In the genomic region with DNA sequence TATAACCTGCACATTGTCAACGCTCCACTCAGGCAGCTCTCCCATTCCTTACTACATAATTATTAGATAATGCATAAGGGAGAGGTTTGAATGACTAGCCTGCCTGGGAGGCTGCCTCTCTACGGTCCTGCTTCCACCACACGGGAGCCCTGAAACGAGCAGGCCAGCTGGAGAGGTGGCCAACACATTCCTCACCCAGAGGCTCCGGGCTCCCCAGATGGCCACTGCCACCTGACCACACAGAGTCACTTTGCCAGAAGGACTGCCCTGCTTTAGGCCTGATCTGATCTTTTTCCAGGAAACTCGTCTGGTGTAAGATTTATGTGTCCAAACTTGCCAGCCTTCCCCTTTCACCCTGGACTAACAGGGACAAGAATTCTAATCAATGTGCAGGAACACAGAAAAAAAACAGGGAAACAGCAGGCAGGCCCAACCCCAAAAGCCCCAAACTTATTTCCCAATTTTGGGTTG, we compare ENCODE assay signal across 8 cellular contexts. TPM values are rescaled to one million over a fixed set of nuclear protein-coding genes. Genes with fewer than 3 reads are reported as not detected.
DNase-seq lines count a peak whose midpoint lies in the region; ATAC-seq and TF ChIP-seq lines count a peak whose summit lies in the region.

No MANE protein-coding gene starts in this region.

- peak overlapping the region; percentile 79 for H3K27ac Mint-ChIP-seq in stimulated activated naive CD8-positive, alpha-beta T cell treated with anti-CD3 and anti-CD28 coated beads, Interleukin-15, Interleukin-2, amounts not matched to agents 100 ng/mL and 50 ng/mL, for 24 hours
- peak overlapping the region; percentile 80 for H3K27ac Mint-ChIP-seq in memory B cell

- no peaks in the 10 kb centered on the region for H3K27me3 ChIP-seq in mammary epithelial cell (ENCODE audit: insufficient read depth, low read length)
- H3K27me3 ChIP-seq in aorta (ENCODE audit: control insufficient read depth in 1 of 2, insufficient read depth in 2 of 2, low read length in 1 of 2): no peaks in the 10 kb centered on the region

- in situ Hi-C loops in mammary epithelial cell (cut with MboI; ENCODE audit: low sequenced_read_pairs in 2 of 2): no loop called here

- CTCF ChIA-PET in mammary epithelial cell (lab: Charles Lee; ENCODE audit: low non-redundant PET): interaction anchor here (0.7 kb wide), 1 partner anchor 27 kb away, joined by 3 read pairs; no protein-coding TSS in a partner anchor

- H2AFZ ChIP-seq in mammary epithelial cell (ENCODE audit: low read depth, low read length): peak overlapping the region; percentile 75

- H3K4me3 ChIP-seq in mammary epithelial cell (replicated peaks in 1 of 3; ENCODE audit: insufficient read depth in 1 of 3, low read depth in 2 of 3, low read length in 3 of 3) (peak overlapping the region in 1 of 3 experiments; percentile 0), aorta (ENCODE audit: low read length in 2 of 2) (no peak overlapping the region)

- no peak for DNase-seq in stimulated activated naive CD8-positive, alpha-beta T cell treated with anti-CD3 and anti-CD28 coated beads, Interleukin-15, Interleukin-2, amounts not matched to agents 100 U/mL and 50 U/mL, for 24 hours
- peak; percentile 56 for DNase-seq in mammary epithelial cell
- DNase-seq in memory B cell (ENCODE audit: low spot score in 2 of 2): no peak
- no peak for DNase-seq in aorta

- peak overlapping the region; percentile 84 for H3K4me2 ChIP-seq in mammary epithelial cell (ENCODE audit: insufficient read depth, low read depth, low read length)

- peak overlapping the region; percentile 21 for H3K9ac ChIP-seq in mammary epithelial cell (ENCODE audit: insufficient read depth, low read length)

- no peaks in the 10 kb centered on the region for H3K36me3 Mint-ChIP-seq in stimulated activated naive CD8-positive, alpha-beta T cell treated with anti-CD3 and anti-CD28 coated beads, Interleukin-15, Interleukin-2, amounts not matched to agents 100 ng/mL and 50 ng/mL, for 24 hours (ENCODE audit: low read depth)
- no peaks in the 10 kb centered on the region for H3K36me3 Mint-ChIP-seq in memory B cell

- H3K9me3 Mint-ChIP-seq in stimulated activated naive CD8-positive, alpha-beta T cell treated with anti-CD3 and anti-CD28 coated beads, Interleukin-15, Interleukin-2, amounts not matched to agents 100 ng/mL and 50 ng/mL, for 24 hours: no peaks in the 10 kb centered on the region
- H3K9me3 Mint-ChIP-seq in memory B cell: no peaks in the 10 kb centered on the region

- H3K9me3 ChIP-seq in mammary epithelial cell (replicated peaks; ENCODE audit: insufficient read depth, low read length): no peaks in the 10 kb centered on the region
- no peaks in the 10 kb centered on the region for H3K9me3 ChIP-seq in aorta (ENCODE audit: control insufficient read depth, low read length)

- no TSS peak for BruUV-seq in mammary epithelial cell (replicated peaks; lab: Mats Ljungman, UMichigan)

- H3K4me1 Mint-ChIP-seq in stimulated activated naive CD8-positive, alpha-beta T cell treated with anti-CD3 and anti-CD28 coated beads, Interleukin-15, Interleukin-2, amounts not matched to agents 100 ng/mL and 50 ng/mL, for 24 hours (ENCODE audit: low read depth): peaks cover 43% of the 10 kb centered on the region
- peaks cover 11% of the 10 kb centered on the region for H3K4me1 Mint-ChIP-seq in memory B cell

- peaks cover 30% of the 10 kb centered on the region for H3K4me1 ChIP-seq in mammary epithelial cell (ENCODE audit: insufficient read depth, low read length)
- H3K4me1 ChIP-seq in aorta (ENCODE audit: control insufficient read depth in 1 of 2, insufficient read depth in 2 of 2, low read length in 2 of 2): no peaks in the 10 kb centered on the region

- TF ChIP-seq CTCF in mammary epithelial cell (conservative IDR thresholded peaks at IDR 0.05 in 1 of 2, IDR thresholded peaks at IDR 0.05 in 1 of 2; ENCODE audit: extremely low read depth in 1 of 2, insufficient read depth in 1 of 2, low read depth in 1 of 2, low read length in 2 of 2): no peak

- H4K20me1 ChIP-seq in mammary epithelial cell (ENCODE audit: insufficient read depth, low read length): no peaks in the 10 kb centered on the region

- H3K27ac ChIP-seq in mammary epithelial cell (ENCODE audit: insufficient read depth, low read depth, low read length) (peak overlapping the region; percentile 64), aorta (ENCODE audit: low read depth in 1 of 2, low read length in 2 of 2) (no peak overlapping the region)

- no peaks in the 10 kb centered on the region for H3K36me3 ChIP-seq in mammary epithelial cell (ENCODE audit: insufficient read depth, low read length)
- H3K36me3 ChIP-seq in aorta (ENCODE audit: control insufficient read depth in 1 of 2, insufficient read depth in 2 of 2, low read length in 1 of 2): no peaks in the 10 kb centered on the region

- WGBS in mammary epithelial cell (ENCODE audit: low coverage, missing lambda C conversion rate): 2% methylated on average over 6 of the region's 6 CpGs
- WGBS in aorta, 2 donors: 7 to 9% methylated on average over 6 of the region's 6 CpGs

- dilution Hi-C loops in mammary epithelial cell (cut with HindIII; ENCODE audit: low sequenced_read_pairs): no loop called here

- intact Hi-C loops in mammary epithelial cell (cut with micrococcal nuclease): loop anchor here (1.0 to 10.0 kb wide), 3 partner anchors 64 to 316 kb away; no protein-coding TSS in a partner anchor
- intact Hi-C loops in aorta (cut with DNase I): no loop called here

- H3K4me3 Mint-ChIP-seq in stimulated activated naive CD8-positive, alpha-beta T cell treated with anti-CD3 and anti-CD28 coated beads, Interleukin-15, Interleukin-2, amounts not matched to agents 100 ng/mL and 50 ng/mL, for 24 hours: peak overlapping the region; percentile 81
- H3K4me3 Mint-ChIP-seq in memory B cell: peak overlapping the region; percentile 83

- ATAC-seq in stimulated activated naive CD8-positive, alpha-beta T cell treated with anti-CD3 and anti-CD28 coated beads, Interleukin-15, Interleukin-2, amounts not matched to agents 100 U/mL and 50 U/mL, for 24 hours: no peak
- no peak for ATAC-seq in memory B cell (ENCODE audit: low read depth)
- ATAC-seq in aorta (ENCODE audit: low FRiP score): peak; percentile 59
- no peak for ATAC-seq in GM19397 (IDR thresholded peaks at IDR 0.05; ENCODE audit: unreplicated experiment)
- no peak for ATAC-seq in HG02973 (IDR thresholded peaks at IDR 0.05; ENCODE audit: unreplicated experiment)
- no peak for ATAC-seq in GM19395 (IDR thresholded peaks at IDR 0.05; ENCODE audit: unreplicated experiment)

- no peaks in the 10 kb centered on the region for H3K27me3 Mint-ChIP-seq in stimulated activated naive CD8-positive, alpha-beta T cell treated with anti-CD3 and anti-CD28 coated beads, Interleukin-15, Interleukin-2, amounts not matched to agents 100 ng/mL and 50 ng/mL, for 24 hours
- peaks cover 7% of the 10 kb centered on the region for H3K27me3 Mint-ChIP-seq in memory B cell

- peaks cover 39% of the 10 kb centered on the region for H3K79me2 ChIP-seq in mammary epithelial cell (ENCODE audit: insufficient read depth, low read length)

RNA-seq across cellular contexts. Expression of a gene that starts 27.8 kb away (rescaled TPM):
- total RNA-seq in mammary epithelial cell: 1 to 10 TPM; 4.5 to 7.9 TPM
- 6.6 TPM for polyA plus RNA-seq in mammary epithelial cell
- 9.8 TPM for polyA minus RNA-seq in mammary epithelial cell
- 1 to 10 TPM; 5.2 to 6.3 TPM for total RNA-seq in aorta
- 1 to 10 TPM; 1.6 to 2.8 TPM for polyA plus RNA-seq in aorta
